Comparison of ENCODE assay signal across 8 cellular contexts in the genomic region with DNA sequence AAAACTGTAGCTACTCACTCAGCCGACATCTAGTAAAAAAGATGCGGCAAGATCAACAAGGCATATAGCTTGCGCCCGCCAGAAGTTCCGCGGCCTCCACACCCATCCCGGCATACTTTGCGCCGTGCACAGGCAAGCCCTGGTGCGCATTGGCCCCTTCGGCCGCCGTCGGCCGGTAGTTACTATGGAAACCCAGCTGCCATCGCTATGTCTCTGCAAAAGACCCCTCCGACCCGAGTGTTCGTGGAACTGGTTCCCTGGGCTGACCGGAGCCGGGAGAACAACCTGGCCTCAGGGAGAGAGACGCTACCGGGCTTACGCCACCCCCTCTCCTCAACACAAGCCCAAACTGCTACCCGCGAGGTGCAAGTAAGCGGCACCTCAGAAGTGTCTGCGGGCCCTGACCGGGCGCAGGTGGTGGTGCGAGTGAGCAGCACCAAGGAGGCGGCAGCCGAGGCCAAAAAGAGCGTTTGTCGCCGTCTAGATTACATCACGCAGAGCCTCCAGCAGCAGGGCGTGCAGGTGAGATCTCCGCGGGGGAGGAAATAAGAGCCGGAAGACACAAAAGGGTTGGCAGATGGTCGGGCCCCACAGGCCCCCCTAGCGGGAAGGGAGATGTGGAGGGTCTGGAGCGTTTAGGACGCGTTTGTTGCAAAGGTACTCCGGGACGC. TPM values are rescaled to one million over a fixed set of nuclear protein-coding genes. Genes with fewer than 3 reads are reported as not detected.
DNase-seq lines count a peak whose midpoint lies in the region; ATAC-seq and TF ChIP-seq lines count a peak whose summit lies in the region.

A gene with protein sequence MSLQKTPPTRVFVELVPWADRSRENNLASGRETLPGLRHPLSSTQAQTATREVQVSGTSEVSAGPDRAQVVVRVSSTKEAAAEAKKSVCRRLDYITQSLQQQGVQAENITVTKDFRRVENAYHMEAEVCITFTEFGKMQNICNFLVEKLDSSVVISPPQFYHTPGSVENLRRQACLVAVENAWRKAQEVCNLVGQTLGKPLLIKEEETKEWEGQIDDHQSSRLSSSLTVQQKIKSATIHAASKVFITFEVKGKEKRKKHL (plus strand): TSS at position 182 of the 671 bp plus-strand sequence. CDS start 26 bp downstream, at position 208.

- POLR2A ChIA-PET in activated naive CD8-positive, alpha-beta T cell treated with anti-CD3 and anti-CD28 coated beads, Interleukin-2, amount 10 ng/mL, durations not matched to agents 7 days and 5 days (lab: Charles Lee): interaction anchor here (1.2 kb wide), 1 partner anchor 211 kb away, joined by 13 read pairs; a partner anchor contains a TSS

- ATAC-seq in activated naive CD8-positive, alpha-beta T cell treated with anti-CD3 and anti-CD28 coated beads, Interleukin-2, amount 10 ng/mL, durations not matched to agents 7 days and 5 days (ENCODE audit: low read depth): peak; percentile 97
- peak; percentile 98 to 100 (median 99) for ATAC-seq in heart left ventricle

- H3K27ac Mint-ChIP-seq in HFFc6 (peak within 1 kb of the TSS; percentile 94), type B pancreatic cell (peak within 1 kb of the TSS; percentile 98)
- H3K27ac Mint-ChIP-seq in activated naive CD8-positive, alpha-beta T cell treated with anti-CD3 and anti-CD28 coated beads, Interleukin-2, amount 10 ng/mL, durations not matched to agents 7 days and 5 days: peak within 1 kb of the TSS; percentile 92

- TF ChIP-seq POLR2A in heart left ventricle (IDR thresholded peaks at IDR 0.05): no peak

- H3K36me3 ChIP-seq in heart left ventricle: peaks cover 0 to 8% (median 0%) of the 10 kb centered on the region in 9 donors

- H3K4me3 Mint-ChIP-seq in HFFc6 (peak within 1 kb of the TSS; percentile 99), type B pancreatic cell (peak within 1 kb of the TSS; percentile 99)
- H3K4me3 Mint-ChIP-seq in activated naive CD8-positive, alpha-beta T cell treated with anti-CD3 and anti-CD28 coated beads, Interleukin-2, amount 10 ng/mL, durations not matched to agents 7 days and 5 days: peak within 1 kb of the TSS; percentile 97

- H3K9me3 Mint-ChIP-seq in HFFc6 (no peaks in the 10 kb centered on the region), type B pancreatic cell (no peaks in the 10 kb centered on the region)
- no peaks in the 10 kb centered on the region for H3K9me3 Mint-ChIP-seq in activated naive CD8-positive, alpha-beta T cell treated with anti-CD3 and anti-CD28 coated beads, Interleukin-2, amount 10 ng/mL, durations not matched to agents 7 days and 5 days

- 0% methylated on average over 23 to 48 of the region's 48 CpGs for WGBS in heart left ventricle, 4 donors

- H3K36me3 Mint-ChIP-seq in HFFc6 (ENCODE audit: low read depth) (no peaks in the 10 kb centered on the region), type B pancreatic cell (peaks cover 13% of the 10 kb centered on the region)
- H3K36me3 Mint-ChIP-seq in activated naive CD8-positive, alpha-beta T cell treated with anti-CD3 and anti-CD28 coated beads, Interleukin-2, amount 10 ng/mL, durations not matched to agents 7 days and 5 days: peaks cover 3% of the 10 kb centered on the region

- intact Hi-C loops in heart left ventricle (cut with DNase I): no loop called here

- peak within 1 kb of the TSS in 11 of 12 donors; percentile 17 to 76 (median 65) for H3K27ac ChIP-seq in heart left ventricle

- H3K4me1 Mint-ChIP-seq in HFFc6 (ENCODE audit: low read depth): peaks cover 20% of the 10 kb centered on the region
- peaks cover 21% of the 10 kb centered on the region for H3K4me1 Mint-ChIP-seq in activated naive CD8-positive, alpha-beta T cell treated with anti-CD3 and anti-CD28 coated beads, Interleukin-2, amount 10 ng/mL, durations not matched to agents 7 days and 5 days
- H3K4me1 Mint-ChIP-seq in type B pancreatic cell (ENCODE audit: unreplicated experiment): peaks cover 16% of the 10 kb centered on the region

- no peaks in the 10 kb centered on the region; the same call in 1 of the 2 replicates for H3K27me3 Mint-ChIP-seq in HFFc6 (ENCODE audit: insufficient read depth)
- H3K27me3 Mint-ChIP-seq in activated naive CD8-positive, alpha-beta T cell treated with anti-CD3 and anti-CD28 coated beads, Interleukin-2, amount 10 ng/mL, durations not matched to agents 7 days and 5 days: no peaks in the 10 kb centered on the region
- H3K27me3 Mint-ChIP-seq in type B pancreatic cell: no peaks in the 10 kb centered on the region

- peak; percentile 84 for DNase-seq in GM10266 (ENCODE audit: extremely low spot score)
- peak; percentile 75 for DNase-seq in HFFc6
- peak; percentile 75 for DNase-seq in NCI-H1092 (lab: John Stamatoyannopoulos, UW)
- peak; percentile 68 for DNase-seq in SKM-1 (lab: John Stamatoyannopoulos, UW; ENCODE audit: unreplicated experiment)
- DNase-seq in activated naive CD8-positive, alpha-beta T cell treated with anti-CD3 and anti-CD28 coated beads, Interleukin-2, amount 10 ng/mL, durations not matched to agents 7 days and 5 days: peak; percentile 86
- DNase-seq in heart left ventricle: peak; percentile 83 to 89 (median 87)
- peak; percentile 75 for DNase-seq in pons (ENCODE audit: low spot score)
- DNase-seq in type B pancreatic cell (ENCODE audit: extremely low spot score, unreplicated experiment): peak; percentile 88

- TF ChIP-seq CTCF in GM10266 (IDR thresholded peaks at IDR 0.05; ENCODE audit: control insufficient read depth, insufficient read depth, low read depth, missing control alignments) (peak; percentile 19), HFFc6 (IDR thresholded peaks at IDR 0.05) (peak; percentile 38; the same call in 1 of the 2 replicates), heart left ventricle (IDR thresholded peaks at IDR 0.05) (no peak), type B pancreatic cell (conservative IDR thresholded peaks at IDR 0.05) (peak; percentile 54)

- H3K4me3 ChIP-seq in heart left ventricle: peak within 1 kb of the TSS; percentile 65 to 100 (median 88)

- H3K9me3 ChIP-seq in heart left ventricle: no peaks in the 10 kb centered on the region

- H3K27me3 ChIP-seq in heart left ventricle: no peaks in the 10 kb centered on the region

- peaks cover 0 to 16% (median 6%) of the 10 kb centered on the region in 12 donors for H3K4me1 ChIP-seq in heart left ventricle

RNA-seq across cellular contexts. Expression of the gene that starts here (rescaled TPM):
- total RNA-seq in HFFc6 (2021; fragmentation: NEBNext Ultra II Directional; extraction: Animal tissue kit (Norgen Biotek cat#: 25700)): 1 to 10 TPM; 1.8 to 2.6 (median 2.3) TPM
- total RNA-seq in activated naive CD8-positive, alpha-beta T cell treated with anti-CD3 and anti-CD28 coated beads, Interleukin-2, amount 10 ng/mL, durations not matched to agents 7 days and 5 days: 1 to 10 TPM; 3.0 to 3.1 TPM
- total RNA-seq in heart left ventricle (1 to 10 TPM; 2.7 to 5.4 (median 3.4) TPM), type B pancreatic cell (ENCODE audit: low replicate concordance) (4.4 and 7.0 TPM in 2 replicates)
- polyA plus RNA-seq in heart left ventricle: 1 to 10 TPM; 1.9 to 3.2 TPM

Comparison
In these comparisons a context has a peak if more than half of its experiments do, and no peak if none do; other contexts are left out.
1. Peak in every context shown above with its lines: DNase-seq, ATAC-seq, H3K4me3 ChIP-seq and H3K27ac ChIP-seq.
2. CTCF ChIP-seq: peak in GM10266 (single experiment), HFFc6 (single experiment) and type B pancreatic cell (single experiment); none in heart left ventricle (0 of 12).